In the genomic region with DNA sequence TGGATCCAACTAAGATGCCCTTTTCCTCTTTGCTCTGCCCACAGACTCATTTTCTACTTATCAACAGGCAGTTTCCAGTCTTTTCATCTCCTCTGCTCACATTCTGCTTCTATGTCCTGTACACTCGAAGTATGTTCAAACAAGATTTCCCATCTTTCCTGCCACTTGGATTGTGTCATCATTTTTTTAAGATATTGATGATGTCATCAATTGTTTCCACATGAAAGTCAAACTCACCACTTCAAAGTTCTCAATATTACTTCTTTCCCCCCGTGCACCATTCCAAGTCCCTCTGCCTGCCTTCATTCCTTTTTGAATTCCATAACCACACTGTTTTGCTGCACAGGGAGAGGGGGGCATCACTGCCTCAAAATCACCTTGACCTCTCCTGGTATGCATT, we compare ENCODE assay signal across 26 cellular contexts.
"Had no signal": no experiment of that assay in that cellular context is flagged by ENCODE, and none has a peak within 500 bp of the region (broad histone marks: within the 10 kb centered on the region; RNA-seq: fewer than 3 reads in every experiment).

No MANE protein-coding gene starts in this region.

- DNase-seq: hypothalamus; immature natural killer cell; kidney; left colon; left lung; lower lobe of right lung; mammary epithelial cell; mesenchymal stem cell; naive thymus-derived CD8-positive, alpha-beta T cell; nucleus accumbens; pancreas; posterior cingulate gyrus; retina; right cardiac atrium; sigmoid colon; small intestine; spleen; stimulated activated CD4-positive, alpha-beta T cell treated with anti-CD3 and anti-CD28 coated beads, Interleukin-4, amount 100 ng/mL, for 24 hours; stimulated activated naive CD4-positive, alpha-beta T cell treated with Interleukin-2 at 50 U/mL for 16 hours; stimulated activated naive CD8-positive, alpha-beta T cell treated with anti-CD3 and anti-CD28 coated beads, Interleukin-15, amount 100 ng/mL, for 72 hours; substantia nigra; uterus had no signal

- H3K4me1 ChIP-seq: left lung, lower lobe of right lung, pancreas, prostate gland, sigmoid colon, spleen, tibial nerve, uterus had no signal

- H3K27me3 ChIP-seq: left lung, pancreas, sigmoid colon, tibial nerve, uterus had no signal

- H3K36me3 ChIP-seq: left lung, lower lobe of right lung, pancreas, prostate gland, sigmoid colon, spleen, tibial nerve, uterus had no signal

- H3K4me3 ChIP-seq: left lung, lower lobe of right lung, pancreas, prostate gland, sigmoid colon, spleen, tibial nerve, uterus had no signal

- FAIRE-seq: islet of Langerhans, kidney, pancreas, small intestine had no signal

- ATAC-seq: left colon; naive thymus-derived CD8-positive, alpha-beta T cell; pancreas; right cardiac atrium; stimulated activated effector memory CD8-positive, alpha-beta T cell treated with anti-CD3 and anti-CD28 coated beads, Interleukin-12 subunit alpha, Interleukin-12 subunit beta, amount 100 ng/mL, for 72 hours; stimulated activated naive CD8-positive, alpha-beta T cell treated with anti-CD3 and anti-CD28 coated beads, Interleukin-15, amount 100 ng/mL, for 72 hours had no signal

- H3K27ac ChIP-seq: left lung, lower lobe of right lung, pancreas, sigmoid colon, spleen, tibial nerve, uterus had no signal

- H3K9me3 ChIP-seq: left lung, lower lobe of right lung, pancreas, prostate gland, sigmoid colon, spleen, tibial nerve, uterus had no signal
